In the genomic region with DNA sequence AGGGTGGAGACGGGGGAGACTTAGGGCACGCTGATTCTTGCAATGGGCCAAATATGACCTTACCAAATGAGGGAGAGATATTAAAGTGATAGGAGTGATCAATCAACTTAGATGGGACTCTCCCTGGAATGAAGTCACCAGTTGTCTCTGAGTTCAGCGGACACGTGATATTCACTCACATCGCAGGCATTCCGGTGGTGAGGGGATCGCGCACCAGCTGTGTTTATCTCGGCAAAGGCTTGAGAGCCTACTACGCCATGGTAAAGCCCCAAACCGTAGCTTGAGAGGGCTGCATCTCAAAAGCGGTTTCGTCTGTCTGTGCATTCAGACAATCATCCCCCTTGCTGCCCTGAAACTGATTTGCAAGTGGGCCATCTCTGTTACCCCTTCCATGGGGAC, we compare ENCODE assay signal across 21 cellular contexts. TPM values are rescaled to one million over a fixed set of nuclear protein-coding genes. Genes with fewer than 3 reads are reported as not detected.
DNase-seq lines count a peak whose midpoint lies in the region; ATAC-seq and TF ChIP-seq lines count a peak whose summit lies in the region.
"Had no signal": no experiment of that assay in that cellular context is flagged by ENCODE, and none has a peak within 500 bp of the region (broad histone marks: within the 10 kb centered on the region; RNA-seq: fewer than 3 reads in every experiment).

No MANE protein-coding gene starts in this region.

- H3K4me3 ChIP-seq in OCI-LY7 (ENCODE audit: low read depth, low read length, poor library complexity, severe bottlenecking), result no peak overlapping the region
- H3K4me3 ChIP-seq in trophoblast cell (ENCODE audit: low read depth, low read length), result no peak overlapping the region
- H3K4me3 ChIP-seq: right atrium auricular region, thoracic aorta had no signal

- no peaks in the 10 kb centered on the region for H3K9me3 ChIP-seq in OCI-LY7 (ENCODE audit: low read length)
- peaks cover 3% of the 10 kb centered on the region for H3K9me3 ChIP-seq in trophoblast cell (ENCODE audit: insufficient read depth, low read depth, low read length)
- H3K9me3 ChIP-seq: right atrium auricular region, thoracic aorta had no signal

- intact Hi-C loops in OCI-LY7 (cut with micrococcal nuclease; ENCODE audit: unreplicated experiment), result no loop called here

- H3K79me1 ChIP-seq in trophoblast cell (ENCODE audit: low read length), result peaks cover 5% of the 10 kb centered on the region

- no peak overlapping the region for H2BK5ac ChIP-seq in trophoblast cell (ENCODE audit: low read depth, low read length, poor library complexity)

- no peak overlapping the region for H2BK120ac ChIP-seq in trophoblast cell (ENCODE audit: insufficient read depth, low read length, poor library complexity)

- no peak overlapping the region for H3K18ac ChIP-seq in trophoblast cell (ENCODE audit: low read length)

- no peak overlapping the region for H4K8ac ChIP-seq in trophoblast cell (ENCODE audit: low read depth, low read length)

- H3K9me2 ChIP-seq in OCI-LY7 (ENCODE audit: insufficient read depth, low read length), result no peaks in the 10 kb centered on the region

- H3K27ac ChIP-seq in OCI-LY7 (ENCODE audit: low read depth, low read length, poor library complexity, severe bottlenecking), result no peak overlapping the region
- no peak overlapping the region for H3K27ac ChIP-seq in trophoblast cell (ENCODE audit: low read depth, low read length)
- H3K27ac ChIP-seq: thoracic aorta had no signal

- H3K79me2 ChIP-seq in OCI-LY7 (ENCODE audit: insufficient read depth, low read depth, low read length) (peaks cover 100% of the 10 kb centered on the region), trophoblast cell (ENCODE audit: control insufficient read depth, insufficient read depth, low read length, poor library complexity) (peaks cover 4% of the 10 kb centered on the region)

- H3K4me1 ChIP-seq in OCI-LY7 (ENCODE audit: insufficient read depth, low read length, poor library complexity, severe bottlenecking) (peaks cover 74% of the 10 kb centered on the region), trophoblast cell (ENCODE audit: control insufficient read depth in 1 of 2, insufficient read depth in 2 of 2, low read length in 2 of 2) (peaks cover 17 to 33% of the 10 kb centered on the region in 2 experiments)

- no peak for TF ChIP-seq CTCF in OCI-LY7 (conservative IDR thresholded peaks at IDR 0.05; ENCODE audit: low read length)

- H3K23ac ChIP-seq in trophoblast cell (ENCODE audit: low read length), result no peak overlapping the region

- H3K27me3 ChIP-seq in trophoblast cell (ENCODE audit: insufficient read depth, low read length), result peaks cover 7% of the 10 kb centered on the region

- POLR2A ChIA-PET in OCI-LY7 (lab: Charles Lee), result interaction anchor here (1.3 kb wide), 1 partner anchor 13 kb away, joined by 6 read pairs; no protein-coding TSS in a partner anchor

- H4K12ac ChIP-seq in trophoblast cell (ENCODE audit: low read depth, low read length), result no peak overlapping the region

- WGBS in trophoblast cell (ENCODE audit: extremely low coverage, insufficient coverage, insufficient read length), result no CpG with 5 or more reads among the region's 13 CpGs

- H3K36me3 ChIP-seq in OCI-LY7 (ENCODE audit: insufficient read depth, low read length), result peaks cover 32% of the 10 kb centered on the region; the same call in 1 of the 2 replicates
- no peaks in the 10 kb centered on the region for H3K36me3 ChIP-seq in trophoblast cell (ENCODE audit: control insufficient read depth in 1 of 2, insufficient read depth in 2 of 2, low read length in 2 of 2)
- H3K36me3 ChIP-seq: right atrium auricular region, thoracic aorta had no signal

- CTCF ChIA-PET in OCI-LY7 (lab: Charles Lee; ENCODE audit: unreplicated experiment), result no interaction called here

- peaks cover 13% of the 10 kb centered on the region for H4K20me1 ChIP-seq in OCI-LY7 (ENCODE audit: insufficient read depth, low read length)

- H2BK12ac ChIP-seq in trophoblast cell (ENCODE audit: low read length), result no peak overlapping the region

- H3K14ac ChIP-seq in trophoblast cell (ENCODE audit: low read length), result no peak overlapping the region

- no peak overlapping the region for H2AK5ac ChIP-seq in trophoblast cell (ENCODE audit: low read length)

- H2AFZ ChIP-seq in OCI-LY7 (ENCODE audit: low read length) (no peak overlapping the region), trophoblast cell (ENCODE audit: insufficient read depth, low read length, poor library complexity) (no peak overlapping the region)

- no TSS peak for BruUV-seq in OCI-LY7 (replicated peaks; lab: Mats Ljungman, UMichigan)

- peak; percentile 50 for DNase-seq in ELF-1 (ENCODE audit: low read depth, low spot score)
- no peak for DNase-seq in OCI-LY7 (ENCODE audit: low spot score)
- peak; percentile 17 for DNase-seq in iris pigment epithelial cell (ENCODE audit: low read depth)
- no peak for DNase-seq in trophoblast cell
- DNase-seq in NCI-H2107 (lab: John Stamatoyannopoulos, UW), result no peak
- DNase-seq in SIG-M5 treated with dmso at 0.1 percent for 504 hours (lab: John Stamatoyannopoulos, UW; ENCODE audit: unreplicated experiment), result no peak
- DNase-seq in NCI-H1694 (lab: John Stamatoyannopoulos, UW), result no peak
- DNase-seq: activated CD4-positive, alpha-beta T cell treated with anti-CD3 and anti-CD28 coated beads, Interleukin-2, amount 10 ng/mL, durations not matched to agents 24 days and 14 days; CD4-positive, CD25-positive, alpha-beta regulatory T cell; cerebellar nuclear complex; DMS 273 treated with DMSO at 0.1 percent for 48 hours; effector CD4-positive, alpha-beta T cell; KG1; midbrain; MV-4-11; NCI-H187 treated with DMSO at 0.1 percent for 48 hours; NCI-H446 treated with DMSO at 0.1 percent for 48 hours had no signal

- H4K91ac ChIP-seq in trophoblast cell (ENCODE audit: low read depth, low read length), result no peak overlapping the region

- no peak for ATAC-seq in GM18517 (IDR thresholded peaks at IDR 0.05; ENCODE audit: unreplicated experiment)
- ATAC-seq: stimulated activated effector memory CD8-positive, alpha-beta T cell treated with anti-CD3 and anti-CD28 coated beads, Interleukin-12 subunit alpha, Interleukin-12 subunit beta, amount 100 ng/mL, for 72 hours had no signal

- H3K4me2 ChIP-seq in OCI-LY7 (ENCODE audit: low read length) (peak overlapping the region; percentile 75), trophoblast cell (ENCODE audit: low read length) (peak overlapping the region; percentile 2)

- H3K9ac ChIP-seq in trophoblast cell (ENCODE audit: low read length), result no peak overlapping the region

- H3K4ac ChIP-seq in trophoblast cell (ENCODE audit: low read depth, low read length), result no peak overlapping the region

RNA-seq across cellular contexts. Expression of a gene that starts 5.5 kb away (rescaled TPM):
- total RNA-seq in OCI-LY7 (2014; rRNA removed; shearing (Covaris generic)), result 72.2 and 94.2 TPM in 2 replicates
- 2.2 and 3.7 TPM in 2 replicates for total RNA-seq in OCI-LY7 (2022)
- polyA plus RNA-seq in trophoblast cell (2013), result 13.5 and 14.2 TPM in 2 replicates
- total RNA-seq: CD4-positive, CD25-positive, alpha-beta regulatory T cell had no signal
- polyA plus RNA-seq: CD4-positive, CD25-positive, alpha-beta regulatory T cell had no signal

Comparison
In these comparisons a context has a peak if more than half of its experiments do, and no peak if none do; other contexts are left out.
1. DNase-seq: peak in ELF-1 (single experiment) and iris pigment epithelial cell (single experiment); none in OCI-LY7 (single experiment), trophoblast cell (0 of 2), NCI-H2107 (single experiment), SIG-M5 treated with dmso at 0.1 percent for 504 hours (single experiment) and NCI-H1694 (single experiment).